Comparison of ENCODE assay signal across 14 cellular contexts in genomic region chr2:28587526-28588230, GRCh38.
DNase-seq lines count a peak whose midpoint lies in the region; ATAC-seq and TF ChIP-seq lines count a peak whose summit lies in the region.
"Had no signal": no experiment of that assay in that cellular context is flagged by ENCODE, and none has a peak within 500 bp of the region (broad histone marks: within the 10 kb centered on the region; RNA-seq: fewer than 3 reads in every experiment).

No MANE protein-coding gene starts in this region.

- H3K9me3 Mint-ChIP-seq in activated CD4-positive, alpha-beta memory T cell treated with anti-CD3 and anti-CD28 coated beads, Interleukin-2, amount 10 ng/mL, durations not matched to agents 7 days and 5 days: no peaks in the 10 kb centered on the region
- no peaks in the 10 kb centered on the region for H3K9me3 Mint-ChIP-seq in activated CD4-positive, alpha-beta memory T cell treated with anti-CD3 and anti-CD28 coated beads for 36 hours
- H3K9me3 Mint-ChIP-seq in T-cell (no peaks in the 10 kb centered on the region), GM23338 (no peaks in the 10 kb centered on the region)

- DNase-seq in activated CD4-positive, alpha-beta memory T cell treated with anti-CD3 and anti-CD28 coated beads, Interleukin-2, amount 10 ng/mL, durations not matched to agents 7 days and 5 days: no peak
- DNase-seq in activated CD4-positive, alpha-beta memory T cell treated with anti-CD3 and anti-CD28 coated beads for 36 hours: no peak
- no peak for DNase-seq in T-cell
- peak; percentile 53 for DNase-seq in putamen (ENCODE audit: low spot score)
- no peak for DNase-seq in kidney glomerular epithelial cell (lab: John Stamatoyannopoulos, UW)
- DNase-seq in GM23338 (ENCODE audit: low spot score): no peak
- DNase-seq: NCI-H2081 treated with DMSO at 0.1 percent for 48 hours, WERI-Rb-1 had no signal

- no peaks in the 10 kb centered on the region for H3K9me2 ChIP-seq in GM23338 (ENCODE audit: insufficient read depth)

- peaks cover 9% of the 10 kb centered on the region for H3K4me1 ChIP-seq in endocrine pancreas (ENCODE audit: control insufficient read depth, insufficient read depth, low read length)
- H3K4me1 ChIP-seq in GM23338 (ENCODE audit: insufficient read depth): no peaks in the 10 kb centered on the region

- no peak overlapping the region for H3K27ac ChIP-seq in GM23338 (ENCODE audit: low read depth)
- H3K27ac ChIP-seq: cardiac muscle cell, KMS-11, uterus, WERI-Rb-1 had no signal

- H3K9me3 ChIP-seq in endocrine pancreas (ENCODE audit: control insufficient read depth, low read length): no peaks in the 10 kb centered on the region
- H3K9me3 ChIP-seq: esophagus muscularis mucosa, uterus had no signal

- H3K4me3 ChIP-seq in endocrine pancreas (ENCODE audit: control insufficient read depth, insufficient read depth, low read length) (no peak overlapping the region), GM23338 (no peak overlapping the region)
- H3K4me3 ChIP-seq: cardiac muscle cell, esophagus muscularis mucosa, uterus had no signal

- POLR2A ChIA-PET in activated CD4-positive, alpha-beta memory T cell treated with anti-CD3 and anti-CD28 coated beads, Interleukin-2, amount 10 ng/mL, durations not matched to agents 7 days and 5 days (lab: Charles Lee): interaction anchor here (0.9 to 1.9 kb wide), 8 partner anchors 16 to 283 kb away, joined by 3 to 7 read pairs (median 4); partner anchors contain the start of genes PPP1CB and TRMT61B
- POLR2A ChIA-PET in activated CD4-positive, alpha-beta memory T cell treated with anti-CD3 and anti-CD28 coated beads for 36 hours (lab: Charles Lee): no interaction called here
- POLR2A ChIA-PET in T-cell (lab: Charles Lee): no interaction called here

- CTCF ChIA-PET in activated CD4-positive, alpha-beta memory T cell treated with anti-CD3 and anti-CD28 coated beads, Interleukin-2, amount 10 ng/mL, durations not matched to agents 7 days and 5 days (lab: Charles Lee): interaction anchor here (0.5 to 2.9 kb wide), 5 partner anchors 7 to 307 kb away, joined by 3 to 17 read pairs (median 4); partner anchors contain the start of gene WDR43
- CTCF ChIA-PET in activated CD4-positive, alpha-beta memory T cell treated with anti-CD3 and anti-CD28 coated beads for 36 hours (lab: Charles Lee): interaction anchor here (2.0 to 5.4 kb wide), 2 partner anchors 7 to 21 kb away, joined by 8 to 41 read pairs; no protein-coding TSS in a partner anchor
- CTCF ChIA-PET in T-cell (lab: Charles Lee): interaction anchor here in 1 of 2 donors (1.0 kb wide), 1 partner anchor 48 kb away, joined by 3 read pairs; no protein-coding TSS in a partner anchor

- H3K9ac ChIP-seq in endocrine pancreas (ENCODE audit: control insufficient read depth, insufficient read depth, low read length): peak overlapping the region; percentile 5
- H3K9ac ChIP-seq: KMS-11 had no signal

- peak overlapping the region; percentile 55 for H3K27ac Mint-ChIP-seq in activated CD4-positive, alpha-beta memory T cell treated with anti-CD3 and anti-CD28 coated beads, Interleukin-2, amount 10 ng/mL, durations not matched to agents 7 days and 5 days
- H3K27ac Mint-ChIP-seq in activated CD4-positive, alpha-beta memory T cell treated with anti-CD3 and anti-CD28 coated beads for 36 hours: no peak overlapping the region
- H3K27ac Mint-ChIP-seq in T-cell: peak overlapping the region in 1 of 2 donors; percentile 66
- no peak overlapping the region for H3K27ac Mint-ChIP-seq in GM23338

- H3K36me3 Mint-ChIP-seq in activated CD4-positive, alpha-beta memory T cell treated with anti-CD3 and anti-CD28 coated beads, Interleukin-2, amount 10 ng/mL, durations not matched to agents 7 days and 5 days (ENCODE audit: low read depth): peaks cover 15% of the 10 kb centered on the region
- H3K36me3 Mint-ChIP-seq in activated CD4-positive, alpha-beta memory T cell treated with anti-CD3 and anti-CD28 coated beads for 36 hours: peaks cover 1% of the 10 kb centered on the region
- H3K36me3 Mint-ChIP-seq in T-cell: no peaks in the 10 kb centered on the region
- no peaks in the 10 kb centered on the region for H3K36me3 Mint-ChIP-seq in GM23338 (ENCODE audit: low read depth)

- H3K4me2 ChIP-seq in GM23338: no peak overlapping the region
- H3K4me2 ChIP-seq: KMS-11 had no signal

- H3K79me2 ChIP-seq in GM23338 (replicated peaks; ENCODE audit: insufficient read depth): no peaks in the 10 kb centered on the region

- intact Hi-C loops in activated CD4-positive, alpha-beta memory T cell treated with anti-CD3 and anti-CD28 coated beads for 36 hours (cut with micrococcal nuclease): no loop called here

- H4K20me1 ChIP-seq in GM23338 (replicated peaks; ENCODE audit: insufficient read depth): no peaks in the 10 kb centered on the region; the same call in 1 of the 2 replicates

- H2AFZ ChIP-seq in GM23338: no peak overlapping the region

- H3K27me3 ChIP-seq in endocrine pancreas (ENCODE audit: control insufficient read depth, insufficient read depth, low read length): no peaks in the 10 kb centered on the region
- H3K27me3 ChIP-seq in GM23338 (ENCODE audit: insufficient read depth): no peaks in the 10 kb centered on the region
- H3K27me3 ChIP-seq: cardiac muscle cell, esophagus muscularis mucosa, uterus had no signal

- ATAC-seq in T-cell (replicated peaks in 1 of 4) (no peak), GM23338 (no peak), GM18519 (IDR thresholded peaks at IDR 0.05; ENCODE audit: low FRiP score, unreplicated experiment) (no peak)

- peaks cover 53% of the 10 kb centered on the region for H3K4me1 Mint-ChIP-seq in activated CD4-positive, alpha-beta memory T cell treated with anti-CD3 and anti-CD28 coated beads, Interleukin-2, amount 10 ng/mL, durations not matched to agents 7 days and 5 days
- H3K4me1 Mint-ChIP-seq in activated CD4-positive, alpha-beta memory T cell treated with anti-CD3 and anti-CD28 coated beads for 36 hours (ENCODE audit: low read depth): peaks cover 46% of the 10 kb centered on the region
- H3K4me1 Mint-ChIP-seq in T-cell (peaks cover 31 to 41% (median 38%) of the 10 kb centered on the region in 3 donors), GM23338 (peaks cover 13% of the 10 kb centered on the region; the same call in 2 of the 3 replicates)

- H3F3A ChIP-seq in GM23338 (replicated peaks; ENCODE audit: low read depth): no peaks in the 10 kb centered on the region

- no peak for TF ChIP-seq CTCF in GM23338 (conservative IDR thresholded peaks at IDR 0.05; ENCODE audit: low read depth in 2 of 2)

- no peak overlapping the region for H3K4me3 Mint-ChIP-seq in activated CD4-positive, alpha-beta memory T cell treated with anti-CD3 and anti-CD28 coated beads, Interleukin-2, amount 10 ng/mL, durations not matched to agents 7 days and 5 days
- H3K4me3 Mint-ChIP-seq in activated CD4-positive, alpha-beta memory T cell treated with anti-CD3 and anti-CD28 coated beads for 36 hours: no peak overlapping the region
- H3K4me3 Mint-ChIP-seq in T-cell: peak overlapping the region; percentile 29 to 82 (median 54)
- no peak overlapping the region for H3K4me3 Mint-ChIP-seq in GM23338

- H3K36me3 ChIP-seq in endocrine pancreas (ENCODE audit: control insufficient read depth, insufficient read depth, low read length) (no peaks in the 10 kb centered on the region), GM23338 (ENCODE audit: insufficient read depth) (no peaks in the 10 kb centered on the region)
- H3K36me3 ChIP-seq: cardiac muscle cell, esophagus muscularis mucosa, uterus, WERI-Rb-1 had no signal

- no peaks in the 10 kb centered on the region for H3K27me3 Mint-ChIP-seq in activated CD4-positive, alpha-beta memory T cell treated with anti-CD3 and anti-CD28 coated beads, Interleukin-2, amount 10 ng/mL, durations not matched to agents 7 days and 5 days
- H3K27me3 Mint-ChIP-seq in activated CD4-positive, alpha-beta memory T cell treated with anti-CD3 and anti-CD28 coated beads for 36 hours: no peaks in the 10 kb centered on the region
- H3K27me3 Mint-ChIP-seq in T-cell (peaks cover 4 to 8% of the 10 kb centered on the region in 2 donors), GM23338 (ENCODE audit: insufficient read depth, low read depth, poor library complexity) (peaks cover 13% of the 10 kb centered on the region)

TF ChIP-seq in GM23338, 12 proteins besides CTCF, POLR2A, EP300 and RAD21 (continues in another document):
- TF ChIP-seq STAT1 (IDR thresholded peaks at IDR 0.05; ENCODE audit: unreplicated experiment) (no peak), JUNB (IDR thresholded peaks at IDR 0.05; ENCODE audit: unreplicated experiment) (no peak), EZH2phosphoT487 (IDR thresholded peaks at IDR 0.05; ENCODE audit: unreplicated experiment) (no peak), NANOG (IDR thresholded peaks at IDR 0.05; ENCODE audit: borderline replicate concordance) (no peak), EZH2 (IDR thresholded peaks at IDR 0.05; ENCODE audit: low read depth, unreplicated experiment) (no peak), REST (IDR thresholded peaks at IDR 0.05; ENCODE audit: unreplicated experiment) (no peak), ZNF114 (CRISPR knock-in tag; IDR thresholded peaks at IDR 0.05) (no peak), POLR2AphosphoS5 (IDR thresholded peaks at IDR 0.05; ENCODE audit: low read depth) (no peak), ZNF331 (CRISPR knock-in tag; IDR thresholded peaks at IDR 0.05; ENCODE audit: low read depth) (no peak)

Comparison
In these comparisons a context has a peak if more than half of its experiments do, and no peak if none do; other contexts are left out.
1. H3K4me3 Mint-ChIP-seq: peak in T-cell (3 of 3); none in activated CD4-positive, alpha-beta memory T cell treated with anti-CD3 and anti-CD28 coated beads, Interleukin-2, amount 10 ng/mL, durations not matched to agents 7 days and 5 days (single experiment), activated CD4-positive, alpha-beta memory T cell treated with anti-CD3 and anti-CD28 coated beads for 36 hours (single experiment) and GM23338 (single experiment).